ENCODE assay signal across 23 cellular contexts in genomic region chr11:13366266-13367026, GRCh38.
"Had no signal": no experiment of that assay in that cellular context is flagged by ENCODE, and none has a peak within 500 bp of the region (broad histone marks: within the 10 kb centered on the region; RNA-seq: fewer than 3 reads in every experiment).

No MANE protein-coding gene starts in this region.

- H3K27me3 ChIP-seq: ascending aorta, body of pancreas had no signal

- DNase-seq: activated B cell treated with CpG ODN at 0.5 μM for 24 hours; activated CD4-positive, alpha-beta T cell treated with anti-CD3 and anti-CD28 coated beads for 1 hour; activated CD4-positive, alpha-beta T cell treated with anti-CD3 and anti-CD28 coated beads, Interleukin-2, amount 10 ng/mL, durations not matched to agents 24 days and 14 days; activated CD4-positive, alpha-beta T cell treated with anti-CD3 and anti-CD28 coated beads, Interleukin-2, amount 50 U/mL, for 48 hours; activated CD8-positive, alpha-beta memory T cell treated with anti-CD3 and anti-CD28 coated beads, Interleukin-2, amount 10 ng/mL, durations not matched to agents 7 days and 5 days; activated effector memory CD4-positive, alpha-beta T cell treated with Interleukin-2 at 50 U/mL for 16 hours; activated naive CD4-positive, alpha-beta T cell; activated T-cell treated with anti-CD3 and anti-CD28 coated beads, Interleukin-2, amount 50 U/mL, for 24 hours; amniotic stem cell; body of pancreas; NCI-H1048; NCI-H1417; NCI-H2029 treated with DMSO at 0.1 percent for 48 hours; NCI-H510A treated with DMSO at 0.1 percent for 48 hours; NCI-H69; NK-92 treated with Interleukin-12 subunit alpha and Interleukin-12 subunit beta, amount 100 ng/mL, for 24 hours; OCI-M1; RPMI8226; T-cell; T-helper 2 cell; T1000 had no signal

- H3K9me3 ChIP-seq: ascending aorta, body of pancreas had no signal

- H3K27ac ChIP-seq: ascending aorta, body of pancreas, SK-N-MC had no signal

- H3K4me3 ChIP-seq: ascending aorta, body of pancreas, SK-N-MC had no signal

- H3K4me1 ChIP-seq: ascending aorta, body of pancreas had no signal
